ENCODE assay signal across 18 cellular contexts in genomic region chr6:15543262-15543917, GRCh38.
DNase-seq lines count a peak whose midpoint lies in the region; ATAC-seq and TF ChIP-seq lines count a peak whose summit lies in the region.
"Had no signal": no experiment of that assay in that cellular context is flagged by ENCODE, and none has a peak within 500 bp of the region (broad histone marks: within the 10 kb centered on the region; RNA-seq: fewer than 3 reads in every experiment).

No MANE protein-coding gene starts in this region.

- H3K27ac ChIP-seq in OCI-LY3 (ENCODE audit: low read length) = peak overlapping the region; percentile 55
- no peak overlapping the region for H3K27ac ChIP-seq in ovary
- H3K27ac ChIP-seq: SK-N-MC had no signal

- H3K9me3 Mint-ChIP-seq in activated CD4-positive, alpha-beta T cell treated with anti-CD3 and anti-CD28 coated beads, Interleukin-2, amount 10 ng/mL, durations not matched to agents 24 days and 14 days = no peaks in the 10 kb centered on the region
- H3K9me3 Mint-ChIP-seq in memory B cell = peaks cover 6% of the 10 kb centered on the region
- H3K9me3 Mint-ChIP-seq: HFFc6 had no signal

- 96 to 99% (median 99%) methylated on average over 5 of the region's 5 CpGs for whole genome bisulfite sequencing in ovary, 3 donors

- H3K36me3 ChIP-seq in OCI-LY3 (replicated peaks; ENCODE audit: low read depth, low read length) (peaks cover 12% of the 10 kb centered on the region), ovary (no peaks in the 10 kb centered on the region)

- no peak overlapping the region for H3K4me3 Mint-ChIP-seq in activated CD4-positive, alpha-beta T cell treated with anti-CD3 and anti-CD28 coated beads, Interleukin-2, amount 10 ng/mL, durations not matched to agents 24 days and 14 days
- no peak overlapping the region for H3K4me3 Mint-ChIP-seq in memory B cell
- H3K4me3 Mint-ChIP-seq: HFFc6 had no signal

- no peaks in the 10 kb centered on the region for H4K20me1 ChIP-seq in OCI-LY3 (ENCODE audit: insufficient read depth, low read length)

- H3K4me3 ChIP-seq in OCI-LY3 (ENCODE audit: low read length) (no peak overlapping the region), ovary (no peak overlapping the region)
- H3K4me3 ChIP-seq: SK-N-MC had no signal

- peaks cover 6% of the 10 kb centered on the region; the same call in 1 of the 2 replicates for H3K9me3 ChIP-seq in OCI-LY3 (ENCODE audit: insufficient read depth, low read length)
- H3K9me3 ChIP-seq in ovary = no peaks in the 10 kb centered on the region

- no peaks in the 10 kb centered on the region for H3K27me3 Mint-ChIP-seq in activated CD4-positive, alpha-beta T cell treated with anti-CD3 and anti-CD28 coated beads, Interleukin-2, amount 10 ng/mL, durations not matched to agents 24 days and 14 days
- H3K27me3 Mint-ChIP-seq in memory B cell = no peaks in the 10 kb centered on the region

- no peak overlapping the region for H3K9ac ChIP-seq in OCI-LY3 (ENCODE audit: low read length)

- no peaks in the 10 kb centered on the region for H3K27me3 ChIP-seq in OCI-LY3 (ENCODE audit: low read depth, low read length)
- no peaks in the 10 kb centered on the region for H3K27me3 ChIP-seq in ovary

- intact Hi-C loops in activated CD4-positive, alpha-beta T cell treated with anti-CD3 and anti-CD28 coated beads, Interleukin-2, amount 10 ng/mL, durations not matched to agents 24 days and 14 days (cut with micrococcal nuclease) = no loop called here
- intact Hi-C loops in ovary (cut with DNase I) = no loop called here

- TF ChIP-seq CTCF in OCI-LY3 (IDR thresholded peaks at IDR 0.05; ENCODE audit: low read depth, low read length) (no peak), ovary (IDR thresholded peaks at IDR 0.05) (no peak)

- no peaks in the 10 kb centered on the region for H3K79me2 ChIP-seq in OCI-LY3 (ENCODE audit: low read length)

- no peak overlapping the region for H3K27ac Mint-ChIP-seq in activated CD4-positive, alpha-beta T cell treated with anti-CD3 and anti-CD28 coated beads, Interleukin-2, amount 10 ng/mL, durations not matched to agents 24 days and 14 days
- H3K27ac Mint-ChIP-seq in memory B cell = peak overlapping the region; percentile 65
- H3K27ac Mint-ChIP-seq: HFFc6 had no signal

- H3K36me3 Mint-ChIP-seq in activated CD4-positive, alpha-beta T cell treated with anti-CD3 and anti-CD28 coated beads, Interleukin-2, amount 10 ng/mL, durations not matched to agents 24 days and 14 days (ENCODE audit: low read depth) = no peaks in the 10 kb centered on the region
- peaks cover 11% of the 10 kb centered on the region for H3K36me3 Mint-ChIP-seq in memory B cell

- no peak overlapping the region; the same call in 1 of the 2 replicates for H3K4me2 ChIP-seq in OCI-LY3 (ENCODE audit: low read length)

- no peak overlapping the region for H2AFZ ChIP-seq in OCI-LY3 (ENCODE audit: low read depth, low read length)

- H3K4me1 Mint-ChIP-seq in activated CD4-positive, alpha-beta T cell treated with anti-CD3 and anti-CD28 coated beads, Interleukin-2, amount 10 ng/mL, durations not matched to agents 24 days and 14 days = no peaks in the 10 kb centered on the region
- peaks cover 10% of the 10 kb centered on the region for H3K4me1 Mint-ChIP-seq in memory B cell

- TF ChIP-seq EP300 in ovary (IDR thresholded peaks at IDR 0.05) = no peak

- no peak for TF ChIP-seq POLR2A in ovary (IDR thresholded peaks at IDR 0.05)

- ATAC-seq in memory B cell (ENCODE audit: low read depth) = no peak
- no peak for ATAC-seq in stimulated activated naive CD8-positive, alpha-beta T cell treated with anti-CD3 and anti-CD28 coated beads, Interleukin-15, Interleukin-2, amounts not matched to agents 100 U/mL and 50 U/mL, for 24 hours
- ATAC-seq: Panc1 had no signal

- peaks cover 11% of the 10 kb centered on the region for H3K4me1 ChIP-seq in OCI-LY3 (ENCODE audit: low read length)
- H3K4me1 ChIP-seq in ovary (ENCODE audit: insufficient read depth) = no peaks in the 10 kb centered on the region

- DNase-seq in activated CD4-positive, alpha-beta T cell treated with anti-CD3 and anti-CD28 coated beads, Interleukin-2, amount 10 ng/mL, durations not matched to agents 24 days and 14 days = peak; percentile 25
- no peak for DNase-seq in activated CD4-positive, alpha-beta T cell treated with anti-CD3 and anti-CD28 coated beads, Interleukin-2, amount 50 U/mL, for 1 hour
- DNase-seq in memory B cell (ENCODE audit: low spot score in 2 of 2) (peak in 1 of 2 donors; percentile 8), ovary (no peak), 8988T (no peak), NK-92 (lab: John Stamatoyannopoulos, UW; ENCODE audit: unreplicated experiment) (no peak)
- DNase-seq in stimulated activated naive CD8-positive, alpha-beta T cell treated with anti-CD3 and anti-CD28 coated beads, Interleukin-15, Interleukin-2, amounts not matched to agents 100 U/mL and 50 U/mL, for 24 hours = no peak
- DNase-seq: C1 segment of cervical spinal cord, GF-D8, HFFc6, NCI-H1436, NCI-H2029, NCI-H2171, NCI-H446, NCI-H69 had no signal
